Comparison of ENCODE assay signal across 14 cellular contexts in the genomic region with DNA sequence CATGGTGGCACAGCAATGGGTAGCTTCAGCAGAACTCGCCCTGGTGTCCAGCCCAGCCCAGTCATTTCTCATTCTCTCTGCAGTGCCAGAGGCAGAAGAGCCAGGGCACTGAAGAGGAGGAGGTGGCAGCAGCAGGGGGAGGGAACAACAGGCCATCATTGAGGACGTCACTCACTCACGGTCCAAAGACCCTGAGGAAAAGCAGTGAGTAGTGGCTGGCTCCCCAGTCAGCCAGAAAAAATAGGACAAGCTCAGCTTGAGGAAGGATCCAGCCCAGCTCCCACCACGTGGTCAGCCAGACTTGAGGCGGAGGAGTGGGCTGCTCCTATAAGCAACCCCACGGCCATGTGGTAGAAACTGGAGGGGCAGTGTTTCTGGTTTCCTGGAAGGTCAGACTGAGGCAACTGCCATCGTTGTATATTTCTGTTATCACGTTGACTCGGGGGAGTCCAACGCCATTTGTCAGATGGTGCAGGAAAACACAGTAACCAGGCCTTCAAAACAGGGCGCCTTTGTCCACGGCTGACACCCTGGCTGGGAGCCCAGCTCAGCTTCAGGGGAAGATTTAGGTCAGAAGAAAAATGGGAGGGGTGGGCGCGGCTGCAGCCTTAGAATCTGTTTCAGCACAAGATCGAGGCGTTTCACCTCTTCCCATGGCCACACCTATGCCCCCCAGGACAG. TPM values are rescaled to one million over a fixed set of nuclear protein-coding genes. Genes with fewer than 3 reads are reported as not detected.
DNase-seq lines count a peak whose midpoint lies in the region; ATAC-seq and TF ChIP-seq lines count a peak whose summit lies in the region.
"Had no signal": no experiment of that assay in that cellular context is flagged by ENCODE, and none has a peak within 500 bp of the region (broad histone marks: within the 10 kb centered on the region; RNA-seq: fewer than 3 reads in every experiment).

No MANE protein-coding gene starts in this region.

- H3K36me3 ChIP-seq in esophagus (ENCODE audit: control insufficient read depth in 2 of 2, insufficient read depth in 2 of 2, low read length in 1 of 2), result no peaks in the 10 kb centered on the region
- H3K36me3 ChIP-seq in lower lobe of right lung, result no peaks in the 10 kb centered on the region
- no peaks in the 10 kb centered on the region for H3K36me3 ChIP-seq in stomach smooth muscle (ENCODE audit: control insufficient read depth in 2 of 2, insufficient read depth in 2 of 2, low read length in 2 of 2)

- ATAC-seq in lower lobe of right lung (peak in 1 of 2 donors; percentile 32), GM18511 (IDR thresholded peaks at IDR 0.05; ENCODE audit: unreplicated experiment) (no peak)
- ATAC-seq: natural killer cell treated with Interleukin-12 subunit alpha and Interleukin-12 subunit beta and Interleukin-15 and Interleukin-18, amount 100 ng/mL, for 72 hours had no signal

- no peak for TF ChIP-seq POLR2A in lower leg skin (IDR thresholded peaks at IDR 0.05)

- in situ Hi-C loops in SK-MEL-5 (cut with HindIII; ENCODE audit: low pct_unique_long_range_greater_than_20kb, low sequenced_read_pairs), result no loop called here

- peak overlapping the region; percentile 2 to 54 for H3K27ac ChIP-seq in esophagus (ENCODE audit: low read depth in 2 of 2, low read length in 1 of 2)
- H3K27ac ChIP-seq in lower lobe of right lung, result peak overlapping the region; percentile 58
- peak overlapping the region; percentile 64 for H3K27ac ChIP-seq in stomach smooth muscle (ENCODE audit: low read length)

- intact Hi-C loops in lower lobe of right lung (cut with DNase I), result no loop called here
- intact Hi-C loops in lower leg skin (cut with DNase I; ENCODE audit: low total_unique reads), result no loop called here

- 53 to 55% methylated on average over 16 of the region's 16 CpGs for WGBS in esophagus, 2 donors
- WGBS in lower leg skin, 2 donors, result 57 to 62% methylated on average over 16 of the region's 16 CpGs

- H3K4me1 ChIP-seq in esophagus (ENCODE audit: control insufficient read depth in 2 of 2, insufficient read depth in 2 of 2, low read length in 1 of 2) (peaks cover 0 to 7% of the 10 kb centered on the region in 2 donors), lower lobe of right lung (peaks cover 34% of the 10 kb centered on the region), stomach smooth muscle (ENCODE audit: control insufficient read depth, insufficient read depth, low read length) (peaks cover 23% of the 10 kb centered on the region)

- TF ChIP-seq CTCF in lower lobe of right lung (IDR thresholded peaks at IDR 0.05) (no peak), lower leg skin (IDR thresholded peaks at IDR 0.05) (no peak)

- no peak overlapping the region for H3K4me3 ChIP-seq in esophagus (ENCODE audit: low read depth in 1 of 2, low read length in 2 of 2)
- H3K4me3 ChIP-seq in lower lobe of right lung, result no peak overlapping the region
- no peak overlapping the region for H3K4me3 ChIP-seq in stomach smooth muscle (ENCODE audit: low read length in 2 of 2)
- H3K4me3 ChIP-seq in lower leg skin (ENCODE audit: low read depth, poor library complexity, severe bottlenecking), result no peak overlapping the region

- peak overlapping the region in 1 of 2 donors; percentile 29 for H3K9ac ChIP-seq in stomach smooth muscle (ENCODE audit: low read length in 2 of 2)

- H3K9me3 ChIP-seq in esophagus (ENCODE audit: control insufficient read depth in 2 of 2, insufficient read depth in 1 of 2, low read depth in 1 of 2, low read length in 1 of 2), result no peaks in the 10 kb centered on the region
- no peaks in the 10 kb centered on the region for H3K9me3 ChIP-seq in lower lobe of right lung
- H3K9me3 ChIP-seq in stomach smooth muscle (ENCODE audit: control insufficient read depth in 2 of 2, low read length in 2 of 2), result no peaks in the 10 kb centered on the region

- H3K27me3 ChIP-seq in esophagus (ENCODE audit: control insufficient read depth in 1 of 2, insufficient read depth in 2 of 2, low read length in 2 of 2) (no peaks in the 10 kb centered on the region), lower lobe of right lung (ENCODE audit: low read depth) (no peaks in the 10 kb centered on the region), stomach smooth muscle (ENCODE audit: control insufficient read depth in 1 of 2, insufficient read depth in 2 of 2, low read length in 2 of 2) (no peaks in the 10 kb centered on the region)

- DNase-seq in SK-MEL-5 (ENCODE audit: low read depth, low spot score) (peak; percentile 83), lower lobe of right lung (no peak), mesenteric fat pad (ENCODE audit: low spot score) (no peak), lower leg skin (ENCODE audit: low spot score in 2 of 2) (no peak), AML-193 (lab: John Stamatoyannopoulos, UW) (no peak)
- DNase-seq: activated naive CD4-positive, alpha-beta T cell treated with anti-CD3 and anti-CD28 coated beads, Interleukin-2, amount 50 U/mL, for 16 hours; effector memory CD8-positive, alpha-beta T cell; NCI-H1930 had no signal

RNA-seq across cellular contexts. Expression of a gene that starts 19.0 kb away (rescaled TPM):
- total RNA-seq in SK-MEL-5 (2014; rRNA removed; shearing (Covaris generic)), result not detected in 2 replicates
- not detected in 2 replicates for polyA plus RNA-seq in SK-MEL-5 (2015; cell fraction: cytosol; rRNA removed)
- polyA plus RNA-seq in SK-MEL-5 (2015; cell fraction: nucleus; rRNA removed), result not detected in 2 replicates
- polyA plus RNA-seq in esophagus, result not detected
- total RNA-seq in lower lobe of right lung, result not detected
- total RNA-seq in mesenteric fat pad, result not detected
- not detected for total RNA-seq in lower leg skin
- total RNA-seq: H4; natural killer cell treated with Interleukin-12 subunit alpha and Interleukin-12 subunit beta and Interleukin-15 and Interleukin-18, amount 100 ng/mL, for 72 hours had no signal
- polyA plus RNA-seq: IgD-negative memory B cell had no signal
